In genomic region chr6:112218563-112218962, GRCh38 we compare ENCODE assay signal across 13 cellular contexts. TPM values are rescaled to one million over a fixed set of nuclear protein-coding genes. Genes with fewer than 3 reads are reported as not detected.
A peak's percentile ranks its signal among the peaks of the same experiment; 100 is the strongest.
DNase-seq lines count a peak whose midpoint lies in the region; ATAC-seq and TF ChIP-seq lines count a peak whose summit lies in the region.
"Had no signal": no experiment of that assay in that cellular context is flagged by ENCODE, and none has a peak within 500 bp of the region (broad histone marks: within the 10 kb centered on the region; RNA-seq: fewer than 3 reads in every experiment).

No MANE protein-coding gene starts in this region.

- TF ChIP-seq CTCF in WTC11 (IDR thresholded peaks at IDR 0.05) (no peak), heart left ventricle (IDR thresholded peaks at IDR 0.05) (no peak)

- H3K36me3 ChIP-seq in heart left ventricle, result peaks cover 0 to 24% (median 14%) of the 10 kb centered on the region in 9 donors

- no peak overlapping the region for H3K4me3 Mint-ChIP-seq in WTC11
- H3K4me3 Mint-ChIP-seq: activated CD4-positive, alpha-beta T cell treated with anti-CD3 and anti-CD28 coated beads for 36 hours; dendritic cell treated with granulocyte-macrophage colony-stimulating factor and Interleukin-4, amounts not matched to agents 40 ng/mL and 50 ng/mL, for 4 days; stimulated activated naive B cell treated with anti-CD40 and anti-IgM and Interleukin-4, amounts not matched to agents 10 μg/mL and 1 μg/mL and 100 μg/mL, for 72 hours had no signal

- no peak overlapping the region for H3K27ac Mint-ChIP-seq in WTC11
- H3K27ac Mint-ChIP-seq: activated CD4-positive, alpha-beta T cell treated with anti-CD3 and anti-CD28 coated beads for 36 hours; dendritic cell treated with granulocyte-macrophage colony-stimulating factor and Interleukin-4, amounts not matched to agents 40 ng/mL and 50 ng/mL, for 4 days; stimulated activated naive B cell treated with anti-CD40 and anti-IgM and Interleukin-4, amounts not matched to agents 10 μg/mL and 1 μg/mL and 100 μg/mL, for 72 hours had no signal

- H3K9me3 ChIP-seq in heart left ventricle, result no peaks in the 10 kb centered on the region

- no peak for ATAC-seq in WTC11
- ATAC-seq in heart left ventricle, result peak; percentile 70 to 91 (median 72)
- peak; percentile 36 for ATAC-seq in sciatic nerve
- no peak for ATAC-seq in HG02852 (IDR thresholded peaks at IDR 0.05; ENCODE audit: unreplicated experiment)
- ATAC-seq: activated CD4-positive, alpha-beta T cell treated with anti-CD3 and anti-CD28 coated beads for 36 hours; stimulated activated naive B cell treated with anti-CD40 and anti-IgM and Interleukin-4, amounts not matched to agents 10 μg/mL and 1 μg/mL and 100 μg/mL, for 72 hours had no signal

- H3K4me1 ChIP-seq in heart left ventricle, result peaks cover 27 to 99% (median 86%) of the 10 kb centered on the region in 12 donors

- no peaks in the 10 kb centered on the region for H3K36me3 Mint-ChIP-seq in WTC11
- H3K36me3 Mint-ChIP-seq: stimulated activated naive B cell treated with anti-CD40 and anti-IgM and Interleukin-4, amounts not matched to agents 10 μg/mL and 1 μg/mL and 100 μg/mL, for 72 hours had no signal

- H3K4me1 Mint-ChIP-seq in WTC11, result peaks cover 32% of the 10 kb centered on the region
- H3K4me1 Mint-ChIP-seq: activated CD4-positive, alpha-beta T cell treated with anti-CD3 and anti-CD28 coated beads for 36 hours; stimulated activated naive B cell treated with anti-CD40 and anti-IgM and Interleukin-4, amounts not matched to agents 10 μg/mL and 1 μg/mL and 100 μg/mL, for 72 hours had no signal

- intact Hi-C loops in heart left ventricle (cut with DNase I), result loop anchor here in 5 of 10 donors (2.0 to 5.0 kb wide), 3 partner anchors 18 to 36 kb away; partner anchors contain the start of gene LAMA4 (in 4 of the 5)
- intact Hi-C loops in sciatic nerve (cut with DNase I), result no loop called here

- DNase-seq in HT1080 (ENCODE audit: low read depth) (peak; percentile 62), WTC11 (ENCODE audit: low spot score) (peak; percentile 13), heart left ventricle (peak; percentile 63 to 84 (median 74)), sciatic nerve (ENCODE audit: low spot score) (no peak), NCI-H526 treated with DMSO at 0.1 percent for 48 hours (lab: John Stamatoyannopoulos, UW) (no peak), NCI-H1048 (lab: John Stamatoyannopoulos, UW) (no peak)
- no peak for DNase-seq in stimulated activated CD8-positive, alpha-beta memory T cell treated with anti-CD3 and anti-CD28 coated beads, Interleukin-4, amount 100 ng/mL, for 48 hours
- DNase-seq: activated CD4-positive, alpha-beta T cell treated with anti-CD3 and anti-CD28 coated beads for 36 hours; activated naive CD4-positive, alpha-beta T cell treated with Interleukin-2 at 50 U/mL for 16 hours; NCI-H1092 treated with DMSO at 0.1 percent for 48 hours; stimulated activated naive B cell treated with anti-CD40 and anti-IgM and Interleukin-4, amounts not matched to agents 10 μg/mL and 1 μg/mL and 100 μg/mL, for 72 hours had no signal

- CTCF ChIA-PET in WTC11 (lab: Charles Lee), result interaction anchor here (0.6 kb wide), 1 partner anchor 39 kb away, joined by 3 read pairs; no protein-coding TSS in a partner anchor

- H3K27me3 Mint-ChIP-seq in WTC11 (ENCODE audit: low read depth), result no peaks in the 10 kb centered on the region
- H3K27me3 Mint-ChIP-seq: dendritic cell treated with granulocyte-macrophage colony-stimulating factor and Interleukin-4, amounts not matched to agents 40 ng/mL and 50 ng/mL, for 4 days; stimulated activated naive B cell treated with anti-CD40 and anti-IgM and Interleukin-4, amounts not matched to agents 10 μg/mL and 1 μg/mL and 100 μg/mL, for 72 hours had no signal

- POLR2A ChIA-PET in WTC11 (lab: Charles Lee), result no interaction called here

- no peaks in the 10 kb centered on the region for H3K9me3 Mint-ChIP-seq in WTC11
- H3K9me3 Mint-ChIP-seq: dendritic cell treated with granulocyte-macrophage colony-stimulating factor and Interleukin-4, amounts not matched to agents 40 ng/mL and 50 ng/mL, for 4 days; stimulated activated naive B cell treated with anti-CD40 and anti-IgM and Interleukin-4, amounts not matched to agents 10 μg/mL and 1 μg/mL and 100 μg/mL, for 72 hours had no signal

- TF ChIP-seq POLR2A in heart left ventricle (IDR thresholded peaks at IDR 0.05), result no peak

- H3K4me3 ChIP-seq in heart left ventricle, result no peak overlapping the region

- H3K27ac ChIP-seq in heart left ventricle, result peak overlapping the region; percentile 36 to 87 (median 61)

- 33 to 43% (median 37%) methylated on average over 5 of the region's 5 CpGs for WGBS in heart left ventricle, 4 donors

- no peaks in the 10 kb centered on the region for H3K27me3 ChIP-seq in heart left ventricle

TF ChIP-seq in WTC11, 78 proteins besides CTCF, POLR2A, EP300 and RAD21 (continues in another document):
- TF ChIP-seq ZNF532 (CRISPR knock-in tag; IDR thresholded peaks at IDR 0.05; ENCODE audit: borderline replicate concordance) (no peak), OVOL2 (CRISPR knock-in tag; IDR thresholded peaks at IDR 0.05; ENCODE audit: borderline replicate concordance) (no peak), SMAD4 (CRISPR knock-in tag; IDR thresholded peaks at IDR 0.05) (no peak), E2F1 (CRISPR knock-in tag; IDR thresholded peaks at IDR 0.05) (no peak), PRDM15 (CRISPR knock-in tag; IDR thresholded peaks at IDR 0.05) (peak; percentile 40; the same call in 1 of the 2 replicates)

RNA-seq across cellular contexts. Expression of gene LAMA4, which starts 35.8 kb away (rescaled TPM):
- total RNA-seq in HT1080 (2014; rRNA removed; shearing (Covaris generic)), result 28.6 and 42.3 TPM in 2 replicates
- polyA plus RNA-seq in HT1080 (2015; cell fraction: cytosol; rRNA removed), result 29.9 and 31.7 TPM in 2 replicates
- polyA plus RNA-seq in HT1080 (2015; cell fraction: nucleus; rRNA removed), result 212 and 240 TPM in 2 replicates
- total RNA-seq in WTC11 (2021) (1.6 to 2.6 TPM (median 1.7 TPM) in 3 replicates), heart left ventricle (100 to 1,000 TPM in 2 of 9 donors, 10 to 100 TPM in 7; 42.6 to 132 (median 77.7) TPM), sciatic nerve (332 TPM)
- polyA plus RNA-seq in heart left ventricle, result 10 to 100 TPM; 23.8 to 55.9 TPM

Comparison
In these comparisons a context has a peak if more than half of its experiments do, and no peak if none do; other contexts are left out.
1. DNase-seq: peak in HT1080 (single experiment), WTC11 (single experiment) and heart left ventricle (5 of 5); none in sciatic nerve (single experiment), NCI-H526 treated with DMSO at 0.1 percent for 48 hours (single experiment), stimulated activated CD8-positive, alpha-beta memory T cell treated with anti-CD3 and anti-CD28 coated beads, Interleukin-4, amount 100 ng/mL, for 48 hours (single experiment) and NCI-H1048 (single experiment).
2. ATAC-seq: peak in heart left ventricle (4 of 4) and sciatic nerve (single experiment); none in WTC11 (single experiment) and HG02852 (single experiment).